In genomic region chr11:12226093-12226492, GRCh38 we compare ENCODE assay signal across 21 cellular contexts.
DNase-seq lines count a peak whose midpoint lies in the region; ATAC-seq, FAIRE-seq and TF ChIP-seq lines count a peak whose summit lies in the region.
"Had no signal": no experiment of that assay in that cellular context is flagged by ENCODE, and none has a peak within 500 bp of the region (broad histone marks: within the 10 kb centered on the region; RNA-seq: fewer than 3 reads in every experiment).

No MANE protein-coding gene starts in this region.

- H4K8ac ChIP-seq in IMR-90 (ENCODE audit: low read depth in 2 of 2, low read length in 2 of 2): peak overlapping the region in 1 of 2 experiments; percentile 43; a peak in 1 of 4 replicates

- H3K9me1 ChIP-seq in IMR-90 (ENCODE audit: insufficient read depth, low read length): peaks cover 37% of the 10 kb centered on the region

- no peak overlapping the region; the same call in 1 of the 2 replicates for H4K5ac ChIP-seq in IMR-90 (ENCODE audit: low read depth, low read length)

- H2BK5ac ChIP-seq in IMR-90 (ENCODE audit: low read depth, low read length, poor library complexity, severe bottlenecking): peak overlapping the region; percentile 29

- peaks cover 99% of the 10 kb centered on the region for H3K36me3 Mint-ChIP-seq in activated T-cell treated with anti-CD3 and anti-CD28 coated beads, Interleukin-2, amount 50 U/mL, for 24 hours (ENCODE audit: low read depth)
- peaks cover 36% of the 10 kb centered on the region for H3K36me3 Mint-ChIP-seq in activated T-cell treated with anti-CD3 and anti-CD28 coated beads, Interleukin-2, amount 50 U/mL, for 4 hours (ENCODE audit: insufficient read depth)
- H3K36me3 Mint-ChIP-seq in astrocyte (ENCODE audit: low read depth, unreplicated experiment): peaks cover 50% of the 10 kb centered on the region

- H2AFZ ChIP-seq in IMR-90 (replicated peaks; ENCODE audit: low read length, poor library complexity) (no peak overlapping the region), astrocyte (ENCODE audit: low read depth, low read length) (no peak overlapping the region), osteoblast (ENCODE audit: low read length) (no peak overlapping the region)
- H2AFZ ChIP-seq: GM23338 had no signal

- no peak overlapping the region for H2BK15ac ChIP-seq in IMR-90 (ENCODE audit: low read depth, low read length)

- no peak overlapping the region for H3K23ac ChIP-seq in IMR-90 (ENCODE audit: low read depth, low read length)

- 0 out of 2 replicates have a peak overlapping the region, but pooled peaks have one; percentile 14 for H3K14ac ChIP-seq in IMR-90 (replicated peaks; ENCODE audit: low read depth, low read length)

- peaks cover 68% of the 10 kb centered on the region for H3K36me3 ChIP-seq in IMR-90 (ENCODE audit: control insufficient read depth, insufficient read depth, low read length)
- H3K36me3 ChIP-seq in astrocyte (ENCODE audit: insufficient read depth, low read length): peaks cover 89% of the 10 kb centered on the region
- peaks cover 93% of the 10 kb centered on the region for H3K36me3 ChIP-seq in osteoblast (ENCODE audit: insufficient read depth, low read length)

- CTCF ChIA-PET in IMR-90 (lab: Yijun Ruan, JAX): interaction anchor here (0.9 to 2.0 kb wide), 2 partner anchors 11 to 163 kb away, joined by 3 to 5 read pairs; no protein-coding TSS in a partner anchor

- in situ Hi-C loops in IMR-90 (cut with MboI; ENCODE audit: low sequenced_read_pairs): no loop called here

- H3K4me3 ChIP-seq in IMR-90 (ENCODE audit: insufficient read depth, low read depth, low read length): no peak overlapping the region
- no peak overlapping the region for H3K4me3 ChIP-seq in astrocyte (ENCODE audit: insufficient read depth, low read depth, low read length)
- H3K4me3 ChIP-seq in osteoblast (ENCODE audit: insufficient read depth, low read length): no peak overlapping the region
- H3K4me3 ChIP-seq: GM12878, GM23338, lung had no signal

- no peak for TF ChIP-seq RAD21 in IMR-90 (IDR thresholded peaks at IDR 0.05; ENCODE audit: low read length)

- H3K4me3 Mint-ChIP-seq in activated T-cell treated with anti-CD3 and anti-CD28 coated beads, Interleukin-2, amount 50 U/mL, for 24 hours: no peak overlapping the region
- no peak overlapping the region for H3K4me3 Mint-ChIP-seq in activated T-cell treated with anti-CD3 and anti-CD28 coated beads, Interleukin-2, amount 50 U/mL, for 4 hours
- H3K4me3 Mint-ChIP-seq in astrocyte (ENCODE audit: unreplicated experiment): no peak overlapping the region
- H3K4me3 Mint-ChIP-seq: GM23338 had no signal

- POLR2A ChIA-PET in IMR-90 (lab: Charles Lee; ENCODE audit: unreplicated experiment): no interaction called here

- H3K4me1 Mint-ChIP-seq in activated T-cell treated with anti-CD3 and anti-CD28 coated beads, Interleukin-2, amount 50 U/mL, for 24 hours (ENCODE audit: low read depth): peaks cover 48% of the 10 kb centered on the region
- peaks cover 44% of the 10 kb centered on the region for H3K4me1 Mint-ChIP-seq in activated T-cell treated with anti-CD3 and anti-CD28 coated beads, Interleukin-2, amount 50 U/mL, for 4 hours (ENCODE audit: low read depth)
- peaks cover 9% of the 10 kb centered on the region for H3K4me1 Mint-ChIP-seq in astrocyte (ENCODE audit: low read depth, unreplicated experiment)
- H3K4me1 Mint-ChIP-seq: GM23338 had no signal

- H3K27ac ChIP-seq in IMR-90 (ENCODE audit: insufficient read depth, low read length): no peak overlapping the region
- peak overlapping the region; percentile 24 for H3K27ac ChIP-seq in astrocyte (ENCODE audit: low read depth, low read length)
- H3K27ac ChIP-seq in osteoblast (ENCODE audit: low read depth, low read length): peak overlapping the region; percentile 97
- H3K27ac ChIP-seq: C4-2B had no signal

- H3K4me2 ChIP-seq in IMR-90 (ENCODE audit: low read depth, low read length): no peak overlapping the region
- no peak overlapping the region for H3K4me2 ChIP-seq in astrocyte (ENCODE audit: low read length)
- H3K4me2 ChIP-seq in osteoblast (ENCODE audit: insufficient read depth, low read length): no peak overlapping the region
- H3K4me2 ChIP-seq: GM23338 had no signal

- peak overlapping the region; percentile 4; the same call in 1 of the 2 replicates for H4K91ac ChIP-seq in IMR-90 (ENCODE audit: insufficient read depth, low read depth, low read length)

- dilution Hi-C loops in IMR-90 (cut with HindIII; ENCODE audit: low sequenced_read_pairs, unreplicated experiment): no loop called here

- peak overlapping the region; percentile 13 for H3K27ac Mint-ChIP-seq in activated T-cell treated with anti-CD3 and anti-CD28 coated beads, Interleukin-2, amount 50 U/mL, for 24 hours
- peak overlapping the region; percentile 53 for H3K27ac Mint-ChIP-seq in astrocyte (ENCODE audit: unreplicated experiment)
- H3K27ac Mint-ChIP-seq: GM23338 had no signal

- no peak for TF ChIP-seq CTCF in IMR-90 (conservative IDR thresholded peaks at IDR 0.05; ENCODE audit: low read depth, low read length)
- TF ChIP-seq CTCF in astrocyte (IDR thresholded peaks at IDR 0.05; ENCODE audit: insufficient read depth, low read depth, low read length): no peak
- no peak for TF ChIP-seq CTCF in osteoblast (IDR thresholded peaks at IDR 0.05; ENCODE audit: extremely low read depth, low read depth, low read length)

- H2AK5ac ChIP-seq in IMR-90 (ENCODE audit: low read depth, low read length): peak overlapping the region; percentile 52; the same call in 1 of the 2 replicates

- no peak overlapping the region for H2AK9ac ChIP-seq in IMR-90 (replicated peaks; ENCODE audit: low read depth, low read length, poor library complexity)

- intact Hi-C loops in IMR-90 (cut with micrococcal nuclease): no loop called here

- H3K56ac ChIP-seq in IMR-90 (ENCODE audit: extremely low read depth, insufficient read depth, low read length): no peak overlapping the region

- peaks cover 46 to 81% of the 10 kb centered on the region in 2 experiments for H3K79me1 ChIP-seq in IMR-90 (ENCODE audit: low read depth in 1 of 2, low read length in 2 of 2)

- BruUV-seq in IMR-90 (replicated peaks; lab: Mats Ljungman, UMichigan): no TSS peak

- TF ChIP-seq POLR2A in IMR-90 (IDR thresholded peaks at IDR 0.05; ENCODE audit: low read depth, low read length): no peak

- H3K4me1 ChIP-seq in IMR-90 (ENCODE audit: control insufficient read depth, insufficient read depth, low read length) (peaks cover 10% of the 10 kb centered on the region), astrocyte (ENCODE audit: insufficient read depth, low read length) (peaks cover 32% of the 10 kb centered on the region), osteoblast (ENCODE audit: insufficient read depth, low read length) (peaks cover 16% of the 10 kb centered on the region)

- H3K9me3 ChIP-seq in IMR-90 (ENCODE audit: control insufficient read depth, insufficient read depth, low read length): no peaks in the 10 kb centered on the region
- no peaks in the 10 kb centered on the region for H3K9me3 ChIP-seq in astrocyte (ENCODE audit: insufficient read depth, low read depth, low read length)
- no peaks in the 10 kb centered on the region for H3K9me3 ChIP-seq in osteoblast (ENCODE audit: low read depth, low read length)

- no peak for DNase-seq in activated T-cell treated with anti-CD3 and anti-CD28 coated beads, Interleukin-2, amount 50 U/mL, for 24 hours
- DNase-seq in activated T-cell treated with anti-CD3 and anti-CD28 coated beads, Interleukin-2, amount 50 U/mL, for 4 hours: no peak
- DNase-seq in IMR-90: no peak
- DNase-seq in astrocyte (ENCODE audit: low read depth): no peak
- DNase-seq in osteoblast (ENCODE audit: insufficient read length, low spot score, missing footprints): no peak
- no peak for DNase-seq in AG20443 (ENCODE audit: low spot score)
- no peak for DNase-seq in NOMO-1 (lab: John Stamatoyannopoulos, UW; ENCODE audit: unreplicated experiment in 2 of 2)
- no peak for DNase-seq in RPMI8226
- DNase-seq: activated CD4-positive, alpha-beta T cell treated with anti-CD3 and anti-CD28 coated beads, Interleukin-2, amount 50 U/mL, for 4 hours; amniotic stem cell; caudate nucleus; erythroblast; foreskin melanocyte; kidney; MM.1S; NCI-H1436; NCI-H524 had no signal

- no peak overlapping the region for H3K18ac ChIP-seq in IMR-90 (ENCODE audit: low read depth, low read length)

- H3K79me2 ChIP-seq in astrocyte (ENCODE audit: insufficient read depth, low read length) (peaks cover 29% of the 10 kb centered on the region), osteoblast (ENCODE audit: insufficient read depth, low read length) (peaks cover 27% of the 10 kb centered on the region)

- no peak for ATAC-seq in activated T-cell treated with anti-CD3 and anti-CD28 coated beads, Interleukin-2, amount 50 U/mL, for 4 hours
- no peak for ATAC-seq in IMR-90 (ENCODE audit: low read depth)
- ATAC-seq: GM12878, GM23338 had no signal

- no peaks in the 10 kb centered on the region for H3K9me3 Mint-ChIP-seq in activated T-cell treated with anti-CD3 and anti-CD28 coated beads, Interleukin-2, amount 50 U/mL, for 24 hours
- no peaks in the 10 kb centered on the region for H3K9me3 Mint-ChIP-seq in activated T-cell treated with anti-CD3 and anti-CD28 coated beads, Interleukin-2, amount 50 U/mL, for 4 hours
- H3K9me3 Mint-ChIP-seq in astrocyte (ENCODE audit: unreplicated experiment): no peaks in the 10 kb centered on the region
- H3K9me3 Mint-ChIP-seq: GM23338 had no signal

- no peak overlapping the region for H3K4ac ChIP-seq in IMR-90 (ENCODE audit: low read depth, low read length)

- H2BK20ac ChIP-seq in IMR-90 (ENCODE audit: low read depth, low read length): peak overlapping the region; percentile 29; the same call in 1 of the 2 replicates

- H3K27me3 Mint-ChIP-seq in activated T-cell treated with anti-CD3 and anti-CD28 coated beads, Interleukin-2, amount 50 U/mL, for 24 hours: no peaks in the 10 kb centered on the region
- no peaks in the 10 kb centered on the region for H3K27me3 Mint-ChIP-seq in activated T-cell treated with anti-CD3 and anti-CD28 coated beads, Interleukin-2, amount 50 U/mL, for 4 hours (ENCODE audit: low read depth)
- H3K27me3 Mint-ChIP-seq in astrocyte (ENCODE audit: low read depth, unreplicated experiment): no peaks in the 10 kb centered on the region

- 93% methylated on average over 4 of the region's 8 CpGs; no CpG with 5 or more reads in 1 of the 2 experiments for WGBS in IMR-90 (ENCODE audit: extremely low coverage in 2 of 2, insufficient read length in 1 of 2), 2 experiments

- H3K9ac ChIP-seq in IMR-90 (ENCODE audit: low read depth, low read length): no peak overlapping the region
- no peak overlapping the region for H3K9ac ChIP-seq in astrocyte (ENCODE audit: low read length)

- no peak overlapping the region for H2BK120ac ChIP-seq in IMR-90 (ENCODE audit: low read depth, low read length)

- H3K27me3 ChIP-seq in IMR-90 (ENCODE audit: control insufficient read depth, insufficient read depth, low read length) (no peaks in the 10 kb centered on the region), astrocyte (ENCODE audit: insufficient read depth, low read length) (no peaks in the 10 kb centered on the region), osteoblast (ENCODE audit: insufficient read depth, low read length) (no peaks in the 10 kb centered on the region)

- H4K20me1 ChIP-seq in IMR-90 (ENCODE audit: insufficient read depth, low read length) (no peaks in the 10 kb centered on the region), astrocyte (ENCODE audit: insufficient read depth, low read length) (no peaks in the 10 kb centered on the region), osteoblast (ENCODE audit: insufficient read depth, low read length) (no peaks in the 10 kb centered on the region)

- no peak for FAIRE-seq in astrocyte (lab: Jason Lieb, UNC)
- FAIRE-seq: GM12878, kidney had no signal
